ENCODE assay signal across 23 cellular contexts in the genomic region with DNA sequence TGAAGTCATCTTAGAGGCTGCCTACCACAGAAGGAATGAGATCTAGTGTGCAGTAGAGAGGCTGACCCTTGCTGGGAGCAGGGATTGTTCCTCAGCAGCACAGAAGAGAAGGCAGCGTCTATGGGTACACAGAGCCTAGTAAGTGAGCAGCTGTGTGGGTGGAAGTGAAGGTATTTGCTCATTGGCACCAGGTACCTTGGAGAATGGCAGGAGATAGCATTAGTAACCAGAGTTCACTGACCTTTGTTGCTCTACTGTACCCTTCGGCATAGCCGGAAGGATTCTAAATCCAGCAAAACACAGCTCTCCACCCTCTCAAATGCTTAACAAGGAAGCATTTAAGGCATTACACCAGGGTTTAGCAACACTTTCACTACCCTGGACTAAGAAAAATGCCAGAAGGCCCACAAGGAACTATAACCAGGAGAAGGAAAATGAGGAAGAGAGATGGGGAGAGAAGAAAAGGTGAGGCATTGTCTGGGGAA. TPM values are rescaled to one million over a fixed set of nuclear protein-coding genes. Genes with fewer than 3 reads are reported as not detected.
"Had no signal": no experiment of that assay in that cellular context is flagged by ENCODE, and none has a peak within 500 bp of the region (broad histone marks: within the 10 kb centered on the region; RNA-seq: fewer than 3 reads in every experiment).

No MANE protein-coding gene starts in this region.

- H3K27me3 ChIP-seq: SJSA1 had no signal

- H3K4me1 ChIP-seq: SJSA1 had no signal

- H3K27ac ChIP-seq: KMS-11, SJSA1, SK-N-MC had no signal

- FAIRE-seq: K562, RCC 7860 had no signal

- ATAC-seq: K562 had no signal

- H3K4me3 ChIP-seq: K562, SJSA1, SK-N-MC had no signal

- H3K9ac ChIP-seq: KMS-11 had no signal

- H3K27ac Mint-ChIP-seq: IgD-negative memory B cell had no signal

- H3K9me3 ChIP-seq: SJSA1 had no signal

- DNase-seq: Kasumi-1, MM.1S, NCI-H1092 treated with DMSO at 0.1 percent for 48 hours, NCI-H1436, NCI-H187, NCI-H2029, NCI-H2081 treated with DMSO at 0.1 percent for 48 hours, NCI-H2171, NCI-H345, NCI-H524, NCI-H526 treated with DMSO at 0.1 percent for 48 hours, NCI-H748 treated with DMSO at 0.1 percent for 48 hours, Right ventricle myocardium superior, RPMI8226, SIG-M5 had no signal

- H3K4me3 Mint-ChIP-seq: IgD-negative memory B cell had no signal

- H3K4me2 ChIP-seq: KMS-11 had no signal

- H3K36me3 ChIP-seq: SJSA1 had no signal

RNA-seq across cellular contexts. Expression of a gene that starts 12.3 kb away (rescaled TPM):
- total RNA-seq: HT-29, NCI-H460, Right ventricle myocardium superior, SJSA1 had no signal
- polyA plus RNA-seq: IgD-negative memory B cell, K562 had no signal
